ENCODE assay signal across 25 cellular contexts in genomic region chr21:36888466-36888865, GRCh38.
DNase-seq lines count a peak whose midpoint lies in the region; ATAC-seq and TF ChIP-seq lines count a peak whose summit lies in the region.
"Had no signal": no experiment of that assay in that cellular context is flagged by ENCODE, and none has a peak within 500 bp of the region (broad histone marks: within the 10 kb centered on the region; RNA-seq: fewer than 3 reads in every experiment).

No MANE protein-coding gene starts in this region.

- DNase-seq in heart left ventricle (no peak), Right ventricle myocardium inferior (ENCODE audit: missing footprints) (no peak), SJCRH30 (no peak), nephron progenitor cell (no peak), putamen (ENCODE audit: low spot score) (peak; percentile 30), SW480 (ENCODE audit: low spot score) (no peak), NCI-H1417 treated with DMSO at 0.1 percent for 48 hours (lab: John Stamatoyannopoulos, UW) (no peak), GDM1 (lab: John Stamatoyannopoulos, UW) (no peak)
- DNase-seq: 8988T; CD4-positive, CD25-positive, alpha-beta regulatory T cell; DMS153; DND-41; GM23248; H7; KBM-7; MV-4-11; NCI-H1930; NCI-H2107; NCI-H524 treated with DMSO at 0.1 percent for 48 hours; NCI-H774; PC-9; SHP77 had no signal

- peaks cover 0 to 3% (median 0%) of the 10 kb centered on the region in 9 donors for H3K36me3 ChIP-seq in heart left ventricle
- H3K36me3 ChIP-seq in SJCRH30 = no peaks in the 10 kb centered on the region

- whole genome bisulfite sequencing in heart left ventricle, 4 donors = 74 to 88% (median 83%) methylated on average over 5 of the region's 5 CpGs

- H3K4me3 ChIP-seq in heart left ventricle = no peak overlapping the region
- H3K4me3 ChIP-seq in SJCRH30 = no peak overlapping the region
- H3K4me3 ChIP-seq: BLaER1, GM23248, PC-9, SK-N-MC had no signal

- peak overlapping the region in 8 of 12 donors; percentile 2 to 82 (median 64) for H3K27ac ChIP-seq in heart left ventricle
- H3K27ac ChIP-seq in SJCRH30 = peak overlapping the region; percentile 28; the same call in 1 of the 2 replicates
- H3K27ac ChIP-seq: BLaER1, GM23248, PC-9, SK-N-MC had no signal

- peak overlapping the region; percentile 65 for H3K27ac Mint-ChIP-seq in nephron progenitor cell

- H3K27me3 Mint-ChIP-seq in nephron progenitor cell (ENCODE audit: low read depth, poor library complexity) = peaks cover 3% of the 10 kb centered on the region
- H3K27me3 Mint-ChIP-seq: CD4-positive, CD25-positive, alpha-beta regulatory T cell had no signal

- no peaks in the 10 kb centered on the region for H3K27me3 ChIP-seq in heart left ventricle
- no peaks in the 10 kb centered on the region for H3K27me3 ChIP-seq in SJCRH30
- H3K27me3 ChIP-seq: BLaER1 had no signal

- H3K9me3 ChIP-seq in heart left ventricle (peaks cover 0 to 12% (median 2%) of the 10 kb centered on the region in 12 donors), SJCRH30 (replicated peaks) (peaks cover 8% of the 10 kb centered on the region; the same call in 1 of the 2 replicates)

- intact Hi-C loops in heart left ventricle (cut with DNase I) (loop anchor here in 1 of 10 donors (2.0 kb wide), 1 partner anchor 28 kb away; no protein-coding TSS in a partner anchor), Right ventricle myocardium inferior (cut with DNase I) (loop anchor here (2.0 kb wide), 1 partner anchor 28 kb away; no protein-coding TSS in a partner anchor)

- no peak for TF ChIP-seq CTCF in heart left ventricle (IDR thresholded peaks at IDR 0.05)
- no peak for TF ChIP-seq CTCF in nephron progenitor cell (IDR thresholded peaks at IDR 0.05)

- ATAC-seq in heart left ventricle (no peak), Right ventricle myocardium inferior (no peak)
- ATAC-seq: HepG2 had no signal

- no peak overlapping the region for H3K4me3 Mint-ChIP-seq in nephron progenitor cell
- H3K4me3 Mint-ChIP-seq: CD4-positive, CD25-positive, alpha-beta regulatory T cell had no signal

- H3K36me3 Mint-ChIP-seq in nephron progenitor cell (ENCODE audit: low read depth) = peaks cover 59% of the 10 kb centered on the region

- no peak for TF ChIP-seq POLR2A in heart left ventricle (IDR thresholded peaks at IDR 0.05)

- peaks cover 18% of the 10 kb centered on the region for H3K9me3 Mint-ChIP-seq in nephron progenitor cell

- H3K4me1 ChIP-seq in heart left ventricle = peaks cover 0 to 22% (median 3%) of the 10 kb centered on the region in 12 donors
- peaks cover 3% of the 10 kb centered on the region; the same call in 1 of the 2 replicates for H3K4me1 ChIP-seq in SJCRH30
- H3K4me1 ChIP-seq: BLaER1 had no signal

- peaks cover 33% of the 10 kb centered on the region for H3K4me1 Mint-ChIP-seq in nephron progenitor cell
